25 cellular contexts compared by ENCODE assay signal in genomic region chr11:5235364-5236095, GRCh38. TPM values are rescaled to one million over a fixed set of nuclear protein-coding genes. Genes with fewer than 3 reads are reported as not detected.
"Had no signal": no experiment of that assay in that cellular context is flagged by ENCODE, and none has a peak within 500 bp of the region (broad histone marks: within the 10 kb centered on the region; RNA-seq: fewer than 3 reads in every experiment).

No MANE protein-coding gene starts in this region.

- FAIRE-seq: RCC 7860 had no signal

- H3K36me3 ChIP-seq: SJSA1 had no signal

- H3K4me1 ChIP-seq: SJSA1 had no signal

- H3K9me3 ChIP-seq: SJSA1 had no signal

- DNase-seq: Kasumi-1, KG1, MV-4-11, NCI-H1048, NCI-H1105, NCI-H1417, NCI-H1436 treated with DMSO at 0.1 percent for 48 hours, NCI-H1694, NCI-H187 treated with DMSO at 0.1 percent for 48 hours, NCI-H2029 treated with DMSO at 0.1 percent for 48 hours, NCI-H2171 treated with DMSO at 0.1 percent for 48 hours, NCI-H345, NCI-H446 treated with DMSO at 0.1 percent for 48 hours, NCI-H510A treated with DMSO at 0.1 percent for 48 hours, NCI-H526, NCI-H748 treated with DMSO at 0.1 percent for 48 hours, Right ventricle myocardium superior, RPMI8226, SIG-M5 had no signal

- H3K4me3 ChIP-seq: SJSA1, SK-N-MC had no signal

- H3K27ac ChIP-seq: SJSA1, SK-N-MC had no signal

RNA-seq across cellular contexts. Expression of gene HBD, which starts 1.2 kb away (rescaled TPM):
- total RNA-seq: HT-29; MCF 10A; Right ventricle myocardium superior; SJSA1; T-helper 1 cell treated with Interleukin-12 subunit alpha and Interleukin-12 subunit beta and Interleukin-4 antibody, amounts not matched to agents 30 ng/mL and 1 ng/mL, for 36 hours had no signal

RNA-seq across cellular contexts. Expression of gene HBB, which starts 8.7 kb away (rescaled TPM):
- total RNA-seq: HT-29; MCF 10A; SJSA1; T-helper 1 cell treated with Interleukin-12 subunit alpha and Interleukin-12 subunit beta and Interleukin-4 antibody, amounts not matched to agents 30 ng/mL and 1 ng/mL, for 36 hours had no signal

RNA-seq across cellular contexts. Expression of gene HBG1, which starts 14.1 kb away (rescaled TPM):
- total RNA-seq: HT-29; MCF 10A; Right ventricle myocardium superior; SJSA1; T-helper 1 cell treated with Interleukin-12 subunit alpha and Interleukin-12 subunit beta and Interleukin-4 antibody, amounts not matched to agents 30 ng/mL and 1 ng/mL, for 36 hours had no signal

RNA-seq across cellular contexts. Expression of gene HBG2, which starts 19.1 kb away (rescaled TPM):
- total RNA-seq: HT-29; MCF 10A; Right ventricle myocardium superior; SJSA1; T-helper 1 cell treated with Interleukin-12 subunit alpha and Interleukin-12 subunit beta and Interleukin-4 antibody, amounts not matched to agents 30 ng/mL and 1 ng/mL, for 36 hours had no signal

RNA-seq across cellular contexts. Expression of gene HBE1, which starts 34.2 kb away (rescaled TPM):
- total RNA-seq: HT-29; MCF 10A; Right ventricle myocardium superior; SJSA1; T-helper 1 cell treated with Interleukin-12 subunit alpha and Interleukin-12 subunit beta and Interleukin-4 antibody, amounts not matched to agents 30 ng/mL and 1 ng/mL, for 36 hours had no signal
